1 cellular context compared by ENCODE assay signal in genomic region chr5:88269222-88269771, GRCh38.
TF ChIP-seq lines count a peak whose summit lies in the region.

No MANE protein-coding gene starts in this region.

TF ChIP-seq in GM12878, 131 proteins besides CTCF, POLR2A, EP300 and RAD21:
- TF ChIP-seq, protein P1, sequence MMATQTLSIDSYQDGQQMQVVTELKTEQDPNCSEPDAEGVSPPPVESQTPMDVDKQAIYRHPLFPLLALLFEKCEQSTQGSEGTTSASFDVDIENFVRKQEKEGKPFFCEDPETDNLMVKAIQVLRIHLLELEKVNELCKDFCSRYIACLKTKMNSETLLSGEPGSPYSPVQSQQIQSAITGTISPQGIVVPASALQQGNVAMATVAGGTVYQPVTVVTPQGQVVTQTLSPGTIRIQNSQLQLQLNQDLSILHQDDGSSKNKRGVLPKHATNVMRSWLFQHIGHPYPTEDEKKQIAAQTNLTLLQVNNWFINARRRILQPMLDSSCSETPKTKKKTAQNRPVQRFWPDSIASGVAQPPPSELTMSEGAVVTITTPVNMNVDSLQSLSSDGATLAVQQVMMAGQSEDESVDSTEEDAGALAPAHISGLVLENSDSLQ (IDR thresholded peaks at IDR 0.05): no peak
- TF ChIP-seq IRF4 (IDR thresholded peaks at IDR 0.05; ENCODE audit: low read depth, low read length) (no peak), YBX1 (IDR thresholded peaks at IDR 0.05) (no peak), RBBP5 (conservative IDR thresholded peaks at IDR 0.05) (no peak), JUNB (IDR thresholded peaks at IDR 0.05) (no peak), MYB (IDR thresholded peaks at IDR 0.05; ENCODE audit: borderline replicate concordance, low read depth, low read length) (no peak), NBN (IDR thresholded peaks at IDR 0.05) (0 out of 2 replicates have a peak, but pooled peaks have one; percentile 9), SUPT20H (IDR thresholded peaks at IDR 0.05; ENCODE audit: borderline replicate concordance, control insufficient read depth, low read depth, low read length) (no peak), RUNX3 (IDR thresholded peaks at IDR 0.05; ENCODE audit: low read length) (peak; percentile 51), ETV6 (conservative IDR thresholded peaks at IDR 0.05 in 1 of 2, IDR thresholded peaks at IDR 0.05 in 1 of 2; ENCODE audit: borderline replicate concordance in 1 of 2, low read depth in 1 of 2) (no peak), GABPA (IDR thresholded peaks at IDR 0.05; ENCODE audit: low read depth) (peak; percentile 65; the same call in 1 of the 2 replicates), TCF12 (IDR thresholded peaks at IDR 0.05; ENCODE audit: low read depth, low read length) (no peak), LARP7 (IDR thresholded peaks at IDR 0.05) (no peak), SREBF2 (IDR thresholded peaks at IDR 0.05; ENCODE audit: low read length) (no peak), POU2F2 (IDR thresholded peaks at IDR 0.05; ENCODE audit: borderline replicate concordance, low read depth, low read length) (no peak; the same call in 2 of the 3 replicates), MLLT1 (IDR thresholded peaks at IDR 0.05) (peak; percentile 77), PBX3 (IDR thresholded peaks at IDR 0.05; ENCODE audit: insufficient replicate concordance, low read depth, low read length) (no peak), MYC (IDR thresholded peaks at IDR 0.05; ENCODE audit: insufficient read depth, insufficient read length, insufficient replicate concordance, low read length, severe bottlenecking) (no peak), ZNF24 (IDR thresholded peaks at IDR 0.05) (no peak), CHD1 (IDR thresholded peaks at IDR 0.05; ENCODE audit: low read depth, low read length) (no peak), SRF (IDR thresholded peaks at IDR 0.05; ENCODE audit: low read depth in 2 of 2, low read length in 2 of 2) (no peak), PAX8 (IDR thresholded peaks at IDR 0.05) (no peak), NR2C1 (IDR thresholded peaks at IDR 0.05) (peak; percentile 72), BHLHE40 (IDR thresholded peaks at IDR 0.05; ENCODE audit: borderline replicate concordance in 1 of 2, low read depth in 2 of 2, low read length in 1 of 2) (no peak), STAT1 (conservative IDR thresholded peaks at IDR 0.05) (no peak), BCL11A (IDR thresholded peaks at IDR 0.05; ENCODE audit: low read depth, low read length) (no peak), RB1 (IDR thresholded peaks at IDR 0.05; ENCODE audit: borderline replicate concordance) (no peak), USF1 (IDR thresholded peaks at IDR 0.05; ENCODE audit: borderline replicate concordance, extremely low read length, insufficient read depth, low read depth, low read length) (no peak), TCF3 (IDR thresholded peaks at IDR 0.05; ENCODE audit: borderline replicate concordance, insufficient read depth, low read depth, low read length) (no peak), GATAD2B (conservative IDR thresholded peaks at IDR 0.05; ENCODE audit: low read depth) (no peak), RELB (IDR thresholded peaks at IDR 0.05; ENCODE audit: low read depth) (peak; percentile 13; the same call in 1 of the 2 replicates)
- TF ChIP-seq, protein P2, sequence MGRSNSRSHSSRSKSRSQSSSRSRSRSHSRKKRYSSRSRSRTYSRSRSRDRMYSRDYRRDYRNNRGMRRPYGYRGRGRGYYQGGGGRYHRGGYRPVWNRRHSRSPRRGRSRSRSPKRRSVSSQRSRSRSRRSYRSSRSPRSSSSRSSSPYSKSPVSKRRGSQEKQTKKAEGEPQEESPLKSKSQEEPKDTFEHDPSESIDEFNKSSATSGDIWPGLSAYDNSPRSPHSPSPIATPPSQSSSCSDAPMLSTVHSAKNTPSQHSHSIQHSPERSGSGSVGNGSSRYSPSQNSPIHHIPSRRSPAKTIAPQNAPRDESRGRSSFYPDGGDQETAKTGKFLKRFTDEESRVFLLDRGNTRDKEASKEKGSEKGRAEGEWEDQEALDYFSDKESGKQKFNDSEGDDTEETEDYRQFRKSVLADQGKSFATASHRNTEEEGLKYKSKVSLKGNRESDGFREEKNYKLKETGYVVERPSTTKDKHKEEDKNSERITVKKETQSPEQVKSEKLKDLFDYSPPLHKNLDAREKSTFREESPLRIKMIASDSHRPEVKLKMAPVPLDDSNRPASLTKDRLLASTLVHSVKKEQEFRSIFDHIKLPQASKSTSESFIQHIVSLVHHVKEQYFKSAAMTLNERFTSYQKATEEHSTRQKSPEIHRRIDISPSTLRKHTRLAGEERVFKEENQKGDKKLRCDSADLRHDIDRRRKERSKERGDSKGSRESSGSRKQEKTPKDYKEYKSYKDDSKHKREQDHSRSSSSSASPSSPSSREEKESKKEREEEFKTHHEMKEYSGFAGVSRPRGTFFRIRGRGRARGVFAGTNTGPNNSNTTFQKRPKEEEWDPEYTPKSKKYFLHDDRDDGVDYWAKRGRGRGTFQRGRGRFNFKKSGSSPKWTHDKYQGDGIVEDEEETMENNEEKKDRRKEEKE (IDR thresholded peaks at IDR 0.05): no peak
- TF ChIP-seq, protein P3, sequence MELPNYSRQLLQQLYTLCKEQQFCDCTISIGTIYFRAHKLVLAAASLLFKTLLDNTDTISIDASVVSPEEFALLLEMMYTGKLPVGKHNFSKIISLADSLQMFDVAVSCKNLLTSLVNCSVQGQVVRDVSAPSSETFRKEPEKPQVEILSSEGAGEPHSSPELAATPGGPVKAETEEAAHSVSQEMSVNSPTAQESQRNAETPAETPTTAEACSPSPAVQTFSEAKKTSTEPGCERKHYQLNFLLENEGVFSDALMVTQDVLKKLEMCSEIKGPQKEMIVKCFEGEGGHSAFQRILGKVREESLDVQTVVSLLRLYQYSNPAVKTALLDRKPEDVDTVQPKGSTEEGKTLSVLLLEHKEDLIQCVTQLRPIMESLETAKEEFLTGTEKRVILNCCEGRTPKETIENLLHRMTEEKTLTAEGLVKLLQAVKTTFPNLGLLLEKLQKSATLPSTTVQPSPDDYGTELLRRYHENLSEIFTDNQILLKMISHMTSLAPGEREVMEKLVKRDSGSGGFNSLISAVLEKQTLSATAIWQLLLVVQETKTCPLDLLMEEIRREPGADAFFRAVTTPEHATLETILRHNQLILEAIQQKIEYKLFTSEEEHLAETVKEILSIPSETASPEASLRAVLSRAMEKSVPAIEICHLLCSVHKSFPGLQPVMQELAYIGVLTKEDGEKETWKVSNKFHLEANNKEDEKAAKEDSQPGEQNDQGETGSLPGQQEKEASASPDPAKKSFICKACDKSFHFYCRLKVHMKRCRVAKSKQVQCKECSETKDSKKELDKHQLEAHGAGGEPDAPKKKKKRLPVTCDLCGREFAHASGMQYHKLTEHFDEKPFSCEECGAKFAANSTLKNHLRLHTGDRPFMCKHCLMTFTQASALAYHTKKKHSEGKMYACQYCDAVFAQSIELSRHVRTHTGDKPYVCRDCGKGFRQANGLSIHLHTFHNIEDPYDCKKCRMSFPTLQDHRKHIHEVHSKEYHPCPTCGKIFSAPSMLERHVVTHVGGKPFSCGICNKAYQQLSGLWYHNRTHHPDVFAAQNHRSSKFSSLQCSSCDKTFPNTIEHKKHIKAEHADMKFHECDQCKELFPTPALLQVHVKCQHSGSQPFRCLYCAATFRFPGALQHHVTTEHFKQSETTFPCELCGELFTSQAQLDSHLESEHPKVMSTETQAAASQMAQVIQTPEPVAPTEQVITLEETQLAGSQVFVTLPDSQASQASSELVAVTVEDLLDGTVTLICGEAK (IDR thresholded peaks at IDR 0.05; ENCODE audit: borderline replicate concordance): no peak; the same call in 1 of the 2 replicates
- TF ChIP-seq, protein P4, sequence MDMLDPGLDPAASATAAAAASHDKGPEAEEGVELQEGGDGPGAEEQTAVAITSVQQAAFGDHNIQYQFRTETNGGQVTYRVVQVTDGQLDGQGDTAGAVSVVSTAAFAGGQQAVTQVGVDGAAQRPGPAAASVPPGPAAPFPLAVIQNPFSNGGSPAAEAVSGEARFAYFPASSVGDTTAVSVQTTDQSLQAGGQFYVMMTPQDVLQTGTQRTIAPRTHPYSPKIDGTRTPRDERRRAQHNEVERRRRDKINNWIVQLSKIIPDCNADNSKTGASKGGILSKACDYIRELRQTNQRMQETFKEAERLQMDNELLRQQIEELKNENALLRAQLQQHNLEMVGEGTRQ (IDR thresholded peaks at IDR 0.05; ENCODE audit: borderline replicate concordance, low read depth, low read length): no peak
